Comparison of ENCODE assay signal across 16 cellular contexts in the genomic region with DNA sequence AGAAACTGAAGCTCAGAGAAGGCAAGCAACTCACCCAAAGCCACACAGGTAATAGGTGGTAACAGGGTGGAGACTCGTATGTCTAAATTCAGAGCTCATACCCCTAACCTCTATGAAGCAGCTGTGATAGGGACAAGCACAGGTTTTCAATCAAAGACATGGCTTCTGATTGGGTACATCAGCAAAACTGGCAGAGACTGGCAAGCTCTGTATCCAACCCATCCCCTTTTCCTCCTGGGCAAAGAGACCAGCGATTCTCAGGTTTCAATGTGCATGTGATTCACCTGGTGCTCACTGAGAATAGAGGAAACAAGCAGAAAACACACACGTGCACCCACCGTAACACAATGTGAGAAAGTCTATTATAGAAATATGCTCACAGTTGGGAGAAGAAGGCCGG.
"Had no signal": no experiment of that assay in that cellular context is flagged by ENCODE, and none has a peak within 500 bp of the region (broad histone marks: within the 10 kb centered on the region; RNA-seq: fewer than 3 reads in every experiment).

No MANE protein-coding gene starts in this region.

- H3K4me3 Mint-ChIP-seq: activated CD8-positive, alpha-beta T cell treated with anti-CD3 and anti-CD28 coated beads, Interleukin-2, amount 10 ng/mL, durations not matched to agents 7 days and 5 days; activated T-helper 1 cell treated with anti-CD3 and anti-CD28 coated beads, Interleukin-12 subunit alpha, Interleukin-12 subunit beta, Interleukin-2, Interleukin-4 antibody, amounts not matched to agents 30 ng/mL and 10 ng/mL and 1 ng/mL, durations not matched to agents 14 hours and 24 hours and 36 hours; nephron; stimulated activated memory B cell treated with anti-CD40 and anti-IgM and Interleukin-4, amounts not matched to agents 10 μg/mL and 1 μg/mL and 100 μg/mL, for 72 hours had no signal

- H3K27ac ChIP-seq: heart right ventricle, left ventricle myocardium inferior, psoas muscle, spleen, tibial artery, vagina, WERI-Rb-1 had no signal

- DNase-seq: activated CD4-positive, alpha-beta T cell treated with anti-CD3 and anti-CD28 coated beads for 48 hours; activated CD8-positive, alpha-beta T cell treated with anti-CD3 and anti-CD28 coated beads, Interleukin-2, amount 10 ng/mL, durations not matched to agents 7 days and 5 days; activated naive CD4-positive, alpha-beta T cell treated with Interleukin-2 at 50 U/mL for 16 hours; heart right ventricle; left ventricle myocardium inferior; mesenchymal stem cell; psoas muscle; spleen; stimulated activated CD4-positive, alpha-beta T cell treated with anti-CD3 and anti-CD28 coated beads, Interleukin-1b, Interleukin-23, amount 100 ng/mL, for 48 hours; tibial artery; WERI-Rb-1 had no signal

- H3K27ac Mint-ChIP-seq: activated CD8-positive, alpha-beta T cell treated with anti-CD3 and anti-CD28 coated beads, Interleukin-2, amount 10 ng/mL, durations not matched to agents 7 days and 5 days; nephron; stimulated activated memory B cell treated with anti-CD40 and anti-IgM and Interleukin-4, amounts not matched to agents 10 μg/mL and 1 μg/mL and 100 μg/mL, for 72 hours had no signal

- H3K9me3 Mint-ChIP-seq: nephron had no signal

- ATAC-seq: activated CD8-positive, alpha-beta T cell treated with anti-CD3 and anti-CD28 coated beads, Interleukin-2, amount 10 ng/mL, durations not matched to agents 7 days and 5 days; heart right ventricle; psoas muscle; sciatic nerve; stimulated activated memory B cell treated with anti-CD40 and anti-IgM and Interleukin-4, amounts not matched to agents 10 μg/mL and 1 μg/mL and 100 μg/mL, for 72 hours had no signal

- H3K36me3 Mint-ChIP-seq: stimulated activated memory B cell treated with anti-CD40 and anti-IgM and Interleukin-4, amounts not matched to agents 10 μg/mL and 1 μg/mL and 100 μg/mL, for 72 hours had no signal
